17 cellular contexts compared by ENCODE assay signal in genomic region chr2:170320948-170321347, GRCh38.
DNase-seq lines count a peak whose midpoint lies in the region; ATAC-seq, FAIRE-seq and TF ChIP-seq lines count a peak whose summit lies in the region.
"Had no signal": no experiment of that assay in that cellular context is flagged by ENCODE, and none has a peak within 500 bp of the region (broad histone marks: within the 10 kb centered on the region; RNA-seq: fewer than 3 reads in every experiment).

No MANE protein-coding gene starts in this region.

- H3K4me3 ChIP-seq in astrocyte (ENCODE audit: insufficient read depth, low read depth, low read length) (no peak overlapping the region), endothelial cell of umbilical vein (replicated peaks in 1 of 3; ENCODE audit: insufficient read depth in 1 of 3, low read depth in 1 of 3, low read length in 3 of 3) (no peak overlapping the region), body of pancreas (no peak overlapping the region)
- H3K4me3 ChIP-seq: A549 had no signal

- TF ChIP-seq CTCF in astrocyte (IDR thresholded peaks at IDR 0.05; ENCODE audit: insufficient read depth, low read depth, low read length) (no peak), endothelial cell of umbilical vein (IDR thresholded peaks at IDR 0.05; ENCODE audit: extremely low read depth in 1 of 2, insufficient read depth in 1 of 2, low read depth in 1 of 2, low read length in 2 of 2) (no peak), body of pancreas (IDR thresholded peaks at IDR 0.05) (no peak)

- CTCF ChIA-PET in endothelial cell of umbilical vein (lab: Charles Lee) = no interaction called here

- H4K20me1 ChIP-seq in astrocyte (ENCODE audit: insufficient read depth, low read length) (no peaks in the 10 kb centered on the region), endothelial cell of umbilical vein (replicated peaks; ENCODE audit: control insufficient read depth, extremely low read depth, insufficient read depth, low read length) (no peaks in the 10 kb centered on the region)

- ATAC-seq in body of pancreas (no peak), GM19397 (IDR thresholded peaks at IDR 0.05; ENCODE audit: unreplicated experiment) (no peak)
- ATAC-seq: A549; CD8-positive, alpha-beta T cell had no signal

- H3K27me3 ChIP-seq in astrocyte (ENCODE audit: insufficient read depth, low read length) = peaks cover 5% of the 10 kb centered on the region
- H3K27me3 ChIP-seq in endothelial cell of umbilical vein (ENCODE audit: control insufficient read depth in 2 of 2, insufficient read depth in 2 of 2, low read length in 2 of 2) = peaks cover 5 to 19% of the 10 kb centered on the region in 2 experiments
- no peaks in the 10 kb centered on the region for H3K27me3 ChIP-seq in body of pancreas

- H3K27ac ChIP-seq in astrocyte (ENCODE audit: low read depth, low read length) (no peak overlapping the region), endothelial cell of umbilical vein (ENCODE audit: insufficient read depth, low read depth, low read length) (no peak overlapping the region), body of pancreas (no peak overlapping the region)
- H3K27ac ChIP-seq: A549 had no signal

- POLR2A ChIA-PET in endothelial cell of umbilical vein (lab: Charles Lee) = no interaction called here

- peaks cover 3% of the 10 kb centered on the region for H3K27me3 Mint-ChIP-seq in astrocyte (ENCODE audit: low read depth, unreplicated experiment)

- H2AFZ ChIP-seq in astrocyte (ENCODE audit: low read depth, low read length) = no peak overlapping the region
- H2AFZ ChIP-seq in endothelial cell of umbilical vein (ENCODE audit: low read depth, low read length) = no peak overlapping the region

- H3K4me1 ChIP-seq in astrocyte (ENCODE audit: insufficient read depth, low read length) = no peaks in the 10 kb centered on the region
- peaks cover 6% of the 10 kb centered on the region for H3K4me1 ChIP-seq in endothelial cell of umbilical vein (ENCODE audit: control insufficient read depth, extremely low read depth, insufficient read depth, low read length)
- H3K4me1 ChIP-seq in body of pancreas = no peaks in the 10 kb centered on the region
- H3K4me1 ChIP-seq: A549 had no signal

- H3K9me1 ChIP-seq in endothelial cell of umbilical vein (replicated peaks; ENCODE audit: control insufficient read depth, extremely low read depth, insufficient read depth, low read length) = no peaks in the 10 kb centered on the region

- no peak for TF ChIP-seq POLR2A in endothelial cell of umbilical vein (IDR thresholded peaks at IDR 0.05; ENCODE audit: low read depth, low read length)
- no peak for TF ChIP-seq POLR2A in body of pancreas (IDR thresholded peaks at IDR 0.05)

- no peaks in the 10 kb centered on the region for H3K36me3 ChIP-seq in astrocyte (ENCODE audit: insufficient read depth, low read length)
- no peaks in the 10 kb centered on the region for H3K36me3 ChIP-seq in endothelial cell of umbilical vein (ENCODE audit: control insufficient read depth in 2 of 2, extremely low read depth in 1 of 2, insufficient read depth in 2 of 2, low read length in 2 of 2)
- H3K36me3 ChIP-seq in body of pancreas (replicated peaks in 1 of 2; ENCODE audit: insufficient read depth in 1 of 2, low read depth in 2 of 2) = no peaks in the 10 kb centered on the region

- H3K9me3 Mint-ChIP-seq in astrocyte (ENCODE audit: unreplicated experiment) = peaks cover 8% of the 10 kb centered on the region

- BruUV-seq in endothelial cell of umbilical vein (replicated peaks; lab: Mats Ljungman, UMichigan) = TSS peak; percentile 60

- 78 to 85% methylated on average over 3 of the region's 3 CpGs for WGBS in body of pancreas, 2 donors

- H3K27ac Mint-ChIP-seq in astrocyte (ENCODE audit: unreplicated experiment) = peak overlapping the region; percentile 34
- H3K27ac Mint-ChIP-seq: CD14-positive monocyte; CD8-positive, alpha-beta T cell had no signal

- dilution Hi-C loops in endothelial cell of umbilical vein (cut with MboI; ENCODE audit: extremely low pct_ligation_motif_present, low sequenced_read_pairs) = no loop called here

- H3K9me3 ChIP-seq in astrocyte (ENCODE audit: insufficient read depth, low read depth, low read length) (no peaks in the 10 kb centered on the region), endothelial cell of umbilical vein (replicated peaks; ENCODE audit: control insufficient read depth, insufficient read depth, low read length) (no peaks in the 10 kb centered on the region), body of pancreas (no peaks in the 10 kb centered on the region)

- H3K4me1 Mint-ChIP-seq in astrocyte (ENCODE audit: low read depth, unreplicated experiment) = peaks cover 8% of the 10 kb centered on the region
- H3K4me1 Mint-ChIP-seq: CD14-positive monocyte had no signal

- no peak for DNase-seq in astrocyte (ENCODE audit: low read depth)
- DNase-seq in endothelial cell of umbilical vein (ENCODE audit: low read depth, low spot score) = no peak
- no peak for DNase-seq in body of pancreas
- DNase-seq in ACHN = no peak
- DNase-seq: CD8-positive, alpha-beta T cell; COR-L47; DMS153; DMS79 treated with DMSO at 0.1 percent for 48 hours; GDM1; IMR-90 had no signal

- no peak overlapping the region for H3K4me2 ChIP-seq in astrocyte (ENCODE audit: low read length)
- H3K4me2 ChIP-seq in endothelial cell of umbilical vein (ENCODE audit: insufficient read depth, low read length) = no peak overlapping the region
- H3K4me2 ChIP-seq: A549 had no signal

- H3K9ac ChIP-seq in astrocyte (ENCODE audit: low read length) = no peak overlapping the region
- H3K9ac ChIP-seq in endothelial cell of umbilical vein (replicated peaks; ENCODE audit: extremely low read depth, insufficient read depth, low read length) = no peak overlapping the region

- H3K36me3 Mint-ChIP-seq in astrocyte (ENCODE audit: low read depth, unreplicated experiment) = peaks cover 6% of the 10 kb centered on the region
- H3K36me3 Mint-ChIP-seq: CD14-positive monocyte; CD8-positive, alpha-beta T cell had no signal

- H3K79me2 ChIP-seq in astrocyte (ENCODE audit: insufficient read depth, low read length) (no peaks in the 10 kb centered on the region), endothelial cell of umbilical vein (ENCODE audit: control insufficient read depth, insufficient read depth, low read length) (no peaks in the 10 kb centered on the region)

- intact Hi-C loops in endothelial cell of umbilical vein (cut with micrococcal nuclease) (loop anchor here (5.0 kb wide), 1 partner anchor 389 kb away; no protein-coding TSS in a partner anchor), body of pancreas (cut with DNase I) (no loop called here)

- peak; percentile 22 for FAIRE-seq in TTC549 (lab: Jason Lieb, UNC)
- no peak for FAIRE-seq in astrocyte (lab: Jason Lieb, UNC)
- FAIRE-seq in endothelial cell of umbilical vein (lab: Jason Lieb, UNC) = no peak
- FAIRE-seq: A549, D721Med, GM12892, H54 had no signal

- no peak overlapping the region for H3K4me3 Mint-ChIP-seq in astrocyte (ENCODE audit: unreplicated experiment)
- H3K4me3 Mint-ChIP-seq: CD14-positive monocyte; CD8-positive, alpha-beta T cell had no signal

- in situ Hi-C loops in ACHN (cut with HindIII; ENCODE audit: low pct_ligation_motif_present, low pct_unique_long_range_greater_than_20kb, low sequenced_read_pairs) = no loop called here

TF ChIP-seq in endothelial cell of umbilical vein, 7 proteins besides CTCF, POLR2A, EP300 and RAD21:
- TF ChIP-seq GATA2 (IDR thresholded peaks at IDR 0.05; ENCODE audit: insufficient read depth, insufficient read length, low read depth, low read length) (no peak), POLR2AphosphoS5 (IDR thresholded peaks at IDR 0.05; ENCODE audit: insufficient read depth, low read depth, low read length) (no peak), EZH2 (IDR thresholded peaks at IDR 0.05; ENCODE audit: borderline replicate concordance, low read depth, low read length, severe bottlenecking) (no peak), JUN (IDR thresholded peaks at IDR 0.05; ENCODE audit: borderline replicate concordance, insufficient read depth, insufficient read length, low read depth) (no peak), FOS (IDR thresholded peaks at IDR 0.05; ENCODE audit: borderline replicate concordance, insufficient read depth, low read length) (no peak), MYC (IDR thresholded peaks at IDR 0.05; ENCODE audit: low read depth, low read length) (no peak), MAX (IDR thresholded peaks at IDR 0.05; ENCODE audit: insufficient read depth, insufficient read length) (no peak)
